Comparison of ENCODE assay signal across 20 cellular contexts in the genomic region with DNA sequence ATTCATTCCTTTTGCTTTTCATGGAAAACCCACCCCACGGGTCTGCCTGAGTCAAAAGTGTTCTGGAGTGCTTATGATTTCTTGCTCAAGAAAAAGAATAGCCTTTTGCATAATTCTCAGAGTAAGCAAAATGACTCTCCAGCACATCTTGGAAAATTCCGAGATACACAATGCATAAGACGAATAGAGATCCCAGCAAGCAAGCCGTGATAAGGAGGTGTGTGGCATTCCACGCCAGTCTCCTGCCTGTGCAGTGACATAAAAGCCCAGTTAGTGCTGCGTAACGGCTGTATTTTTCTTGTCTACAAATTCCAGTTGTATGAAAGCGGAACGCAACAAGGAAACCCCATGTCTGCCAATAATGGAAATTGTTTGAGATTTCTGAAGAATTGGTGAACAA.
A peak's percentile ranks its signal among the peaks of the same experiment; 100 is the strongest.
DNase-seq lines count a peak whose midpoint lies in the region; ATAC-seq, FAIRE-seq and TF ChIP-seq lines count a peak whose summit lies in the region.
"Had no signal": no experiment of that assay in that cellular context is flagged by ENCODE, and none has a peak within 500 bp of the region (broad histone marks: within the 10 kb centered on the region; RNA-seq: fewer than 3 reads in every experiment).

No MANE protein-coding gene starts in this region.

- H3K4me1 ChIP-seq in heart left ventricle (peaks cover 0 to 6% (median 0%) of the 10 kb centered on the region in 12 donors), smooth muscle cell (ENCODE audit: low read depth) (no peaks in the 10 kb centered on the region)

- intact Hi-C loops in heart left ventricle (cut with DNase I) = no loop called here
- intact Hi-C loops in left cardiac atrium (cut with DNase I) = loop anchor here in 1 of 2 donors (5.0 kb wide), 1 partner anchor 34 kb away; no protein-coding TSS in a partner anchor
- intact Hi-C loops in sciatic nerve (cut with DNase I) = no loop called here

- WGBS in heart left ventricle, 4 donors = 51 to 70% (median 54%) methylated on average over 9 of the region's 9 CpGs
- WGBS in smooth muscle cell (ENCODE audit: low lambda C conversion rate) = 77% methylated on average over 9 of the region's 9 CpGs

- no peaks in the 10 kb centered on the region for H3K36me3 ChIP-seq in heart left ventricle
- no peaks in the 10 kb centered on the region for H3K36me3 ChIP-seq in bronchial epithelial cell (ENCODE audit: control insufficient read depth, insufficient read depth, low read length)
- no peaks in the 10 kb centered on the region for H3K36me3 ChIP-seq in neural cell (ENCODE audit: insufficient read depth, low read length)
- H3K36me3 ChIP-seq in smooth muscle cell (ENCODE audit: low read depth) = no peaks in the 10 kb centered on the region
- H3K36me3 ChIP-seq in H7 (replicated peaks; ENCODE audit: control insufficient read depth, insufficient read depth, low read length) = no peaks in the 10 kb centered on the region

- no peak for TF ChIP-seq POLR2A in heart left ventricle (IDR thresholded peaks at IDR 0.05)

- no peak for TF ChIP-seq CTCF in heart left ventricle (IDR thresholded peaks at IDR 0.05)
- TF ChIP-seq CTCF in bronchial epithelial cell (IDR thresholded peaks at IDR 0.05; ENCODE audit: insufficient read depth, low read length, severe bottlenecking) = no peak
- no peak for TF ChIP-seq CTCF in neural cell (IDR thresholded peaks at IDR 0.05; ENCODE audit: poor library complexity, severe bottlenecking)
- TF ChIP-seq CTCF in smooth muscle cell (IDR thresholded peaks at IDR 0.05; ENCODE audit: borderline replicate concordance, insufficient read depth, poor library complexity, severe bottlenecking) = no peak

- H3F3A ChIP-seq in neural cell (ENCODE audit: insufficient read depth, low read length, poor library complexity, severe bottlenecking) = no peaks in the 10 kb centered on the region
- no peaks in the 10 kb centered on the region for H3F3A ChIP-seq in smooth muscle cell (ENCODE audit: low read depth)

- H4K20me1 ChIP-seq in neural cell (ENCODE audit: insufficient read depth) (no peaks in the 10 kb centered on the region), smooth muscle cell (ENCODE audit: low read depth) (no peaks in the 10 kb centered on the region)

- TF ChIP-seq RAD21 in neural cell (conservative IDR thresholded peaks at IDR 0.05) = no peak

- H3K27me3 ChIP-seq in heart left ventricle (no peaks in the 10 kb centered on the region), bronchial epithelial cell (ENCODE audit: control insufficient read depth, insufficient read depth, low read length) (no peaks in the 10 kb centered on the region), neural cell (ENCODE audit: insufficient read depth, low read depth, low read length) (no peaks in the 10 kb centered on the region), smooth muscle cell (ENCODE audit: low read depth) (no peaks in the 10 kb centered on the region), H7 (ENCODE audit: control insufficient read depth, insufficient read depth, low read length) (no peaks in the 10 kb centered on the region; the same call in 1 of the 2 replicates)

- H3K4me2 ChIP-seq in neural cell (ENCODE audit: low read length) (no peak overlapping the region), smooth muscle cell (no peak overlapping the region)

- no peak for DNase-seq in heart left ventricle
- no peak for DNase-seq in left cardiac atrium
- no peak for DNase-seq in bronchial epithelial cell (ENCODE audit: low read depth)
- DNase-seq in sciatic nerve (ENCODE audit: low spot score) = no peak
- DNase-seq in smooth muscle cell (lab: John Stamatoyannopoulos, UW; ENCODE audit: unreplicated experiment) = no peak
- no peak for DNase-seq in H7
- DNase-seq: C1 segment of cervical spinal cord; Calu3; CD4-positive, alpha-beta memory T cell; COR-L47; DMS53; DMS79 treated with DMSO at 0.1 percent for 48 hours; GF-D8; GOT3; HCEC 1CT had no signal

- H3K27ac ChIP-seq in heart left ventricle = peak overlapping the region in 1 of 12 donors; percentile 18
- H3K27ac ChIP-seq in angular gyrus (ENCODE audit: low read depth, low read length) = peak overlapping the region; percentile 33
- H3K27ac ChIP-seq in neural cell (ENCODE audit: low read length) = no peak overlapping the region
- no peak overlapping the region for H3K27ac ChIP-seq in smooth muscle cell (ENCODE audit: low read depth)

- peak; percentile 50 for FAIRE-seq in bronchial epithelial cell (lab: Jason Lieb, UNC)
- FAIRE-seq: GM12891, GM18507, H54 had no signal

- no peaks in the 10 kb centered on the region for H3K9me2 ChIP-seq in neural cell (ENCODE audit: insufficient read depth, low read length)

- H3K9ac ChIP-seq in neural cell (ENCODE audit: low read length) = no peak overlapping the region
- H3K9ac ChIP-seq in smooth muscle cell (ENCODE audit: low read depth) = no peak overlapping the region

- H3K4me3 ChIP-seq in heart left ventricle (no peak overlapping the region), bronchial epithelial cell (ENCODE audit: low read depth, low read length) (no peak overlapping the region), neural cell (ENCODE audit: low read length) (no peak overlapping the region), smooth muscle cell (no peak overlapping the region), H7 (ENCODE audit: insufficient read depth, low read depth, low read length) (no peak overlapping the region)

- H3K9me3 ChIP-seq in heart left ventricle = peaks cover 0 to 4% (median 0%) of the 10 kb centered on the region in 12 donors
- H3K9me3 ChIP-seq in neural cell (ENCODE audit: low read length) = no peaks in the 10 kb centered on the region
- H3K9me3 ChIP-seq in smooth muscle cell (replicated peaks; ENCODE audit: low read depth) = no peaks in the 10 kb centered on the region

- ATAC-seq in heart left ventricle (peak in 3 of 4 donors; percentile 30 to 79 (median 75)), left cardiac atrium (no peak), sciatic nerve (no peak)

- H3K79me2 ChIP-seq in neural cell (replicated peaks; ENCODE audit: insufficient read depth, low read length) (no peaks in the 10 kb centered on the region), smooth muscle cell (ENCODE audit: low read depth) (no peaks in the 10 kb centered on the region)

- H2AFZ ChIP-seq in neural cell (ENCODE audit: low read depth, low read length) = no peak overlapping the region
- H2AFZ ChIP-seq in smooth muscle cell (ENCODE audit: low read depth) = no peak overlapping the region

- no peak for TF ChIP-seq EP300 in neural cell (conservative IDR thresholded peaks at IDR 0.05; ENCODE audit: poor library complexity, severe bottlenecking)

TF ChIP-seq in neural cell, 6 proteins besides CTCF, POLR2A, EP300 and RAD21:
- TF ChIP-seq POLR2AphosphoS5 (IDR thresholded peaks at IDR 0.05) = no peak
- TF ChIP-seq, protein P1, sequence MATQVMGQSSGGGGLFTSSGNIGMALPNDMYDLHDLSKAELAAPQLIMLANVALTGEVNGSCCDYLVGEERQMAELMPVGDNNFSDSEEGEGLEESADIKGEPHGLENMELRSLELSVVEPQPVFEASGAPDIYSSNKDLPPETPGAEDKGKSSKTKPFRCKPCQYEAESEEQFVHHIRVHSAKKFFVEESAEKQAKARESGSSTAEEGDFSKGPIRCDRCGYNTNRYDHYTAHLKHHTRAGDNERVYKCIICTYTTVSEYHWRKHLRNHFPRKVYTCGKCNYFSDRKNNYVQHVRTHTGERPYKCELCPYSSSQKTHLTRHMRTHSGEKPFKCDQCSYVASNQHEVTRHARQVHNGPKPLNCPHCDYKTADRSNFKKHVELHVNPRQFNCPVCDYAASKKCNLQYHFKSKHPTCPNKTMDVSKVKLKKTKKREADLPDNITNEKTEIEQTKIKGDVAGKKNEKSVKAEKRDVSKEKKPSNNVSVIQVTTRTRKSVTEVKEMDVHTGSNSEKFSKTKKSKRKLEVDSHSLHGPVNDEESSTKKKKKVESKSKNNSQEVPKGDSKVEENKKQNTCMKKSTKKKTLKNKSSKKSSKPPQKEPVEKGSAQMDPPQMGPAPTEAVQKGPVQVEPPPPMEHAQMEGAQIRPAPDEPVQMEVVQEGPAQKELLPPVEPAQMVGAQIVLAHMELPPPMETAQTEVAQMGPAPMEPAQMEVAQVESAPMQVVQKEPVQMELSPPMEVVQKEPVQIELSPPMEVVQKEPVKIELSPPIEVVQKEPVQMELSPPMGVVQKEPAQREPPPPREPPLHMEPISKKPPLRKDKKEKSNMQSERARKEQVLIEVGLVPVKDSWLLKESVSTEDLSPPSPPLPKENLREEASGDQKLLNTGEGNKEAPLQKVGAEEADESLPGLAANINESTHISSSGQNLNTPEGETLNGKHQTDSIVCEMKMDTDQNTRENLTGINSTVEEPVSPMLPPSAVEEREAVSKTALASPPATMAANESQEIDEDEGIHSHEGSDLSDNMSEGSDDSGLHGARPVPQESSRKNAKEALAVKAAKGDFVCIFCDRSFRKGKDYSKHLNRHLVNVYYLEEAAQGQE (IDR thresholded peaks at IDR 0.05; ENCODE audit: borderline replicate concordance) = peak; percentile 45

Comparison
In these comparisons a context has a peak if more than half of its experiments do, and no peak if none do; other contexts are left out.
1. ATAC-seq: peak in heart left ventricle (3 of 4); none in left cardiac atrium (0 of 2) and sciatic nerve (single experiment).